Comparison of ENCODE assay signal across 13 cellular contexts in genomic region chr10:62924344-62924748, GRCh38.
DNase-seq lines count a peak whose midpoint lies in the region; ATAC-seq and TF ChIP-seq lines count a peak whose summit lies in the region.
"Had no signal": no experiment of that assay in that cellular context is flagged by ENCODE, and none has a peak within 500 bp of the region (broad histone marks: within the 10 kb centered on the region; RNA-seq: fewer than 3 reads in every experiment).

No MANE protein-coding gene starts in this region.

- H3K27me3 ChIP-seq in upper lobe of right lung = no peaks in the 10 kb centered on the region
- peaks cover 0 to 7% (median 0%) of the 10 kb centered on the region in 4 donors for H3K27me3 ChIP-seq in esophagus muscularis mucosa

- H3K4me1 ChIP-seq in upper lobe of right lung (no peaks in the 10 kb centered on the region), esophagus muscularis mucosa (peaks cover 0 to 3% (median 0%) of the 10 kb centered on the region in 4 donors)

- in situ Hi-C loops in ACHN (cut with HindIII; ENCODE audit: low pct_ligation_motif_present, low pct_unique_long_range_greater_than_20kb, low sequenced_read_pairs) = no loop called here

- 52% methylated on average over 11 of the region's 20 CpGs for WGBS in esophagus muscularis mucosa

- H3K9me3 ChIP-seq in iPS-18c (ENCODE audit: control insufficient read depth, insufficient read depth, low read length) (peaks cover 2% of the 10 kb centered on the region), upper lobe of right lung (no peaks in the 10 kb centered on the region), esophagus muscularis mucosa (no peaks in the 10 kb centered on the region)

- peak overlapping the region; percentile 45 for H3K4me3 ChIP-seq in iPS-18c (ENCODE audit: insufficient read depth, low read depth, low read length)
- no peak overlapping the region for H3K4me3 ChIP-seq in upper lobe of right lung
- H3K4me3 ChIP-seq in esophagus muscularis mucosa = no peak overlapping the region

- intact Hi-C loops in upper lobe of right lung (cut with DNase I) = no loop called here
- intact Hi-C loops in esophagus muscularis mucosa (cut with DNase I) = no loop called here

- peak; percentile 21 for ATAC-seq in upper lobe of right lung

- TF ChIP-seq CTCF in upper lobe of right lung (IDR thresholded peaks at IDR 0.05) (no peak), esophagus muscularis mucosa (IDR thresholded peaks at IDR 0.05) (no peak)

- no peak overlapping the region for H3K27ac ChIP-seq in upper lobe of right lung
- H3K27ac ChIP-seq in esophagus muscularis mucosa (replicated peaks in 1 of 4) = no peak overlapping the region
- H3K27ac ChIP-seq: C4-2B had no signal

- DNase-seq in stimulated activated CD4-positive, alpha-beta T cell treated with anti-CD3 and anti-CD28 coated beads, Interleukin-15, amount 100 ng/mL, for 24 hours = peak; percentile 32
- no peak for DNase-seq in stimulated activated CD4-positive, alpha-beta T cell treated with anti-CD3 and anti-CD28 coated beads, Interleukin-4, amount 100 ng/mL, for 24 hours
- peak; percentile 4 for DNase-seq in NCI-H460 (ENCODE audit: extremely low read depth, low read depth)
- DNase-seq in upper lobe of right lung = no peak
- no peak for DNase-seq in ACHN
- no peak for DNase-seq in anterior cingulate cortex (lab: John Stamatoyannopoulos, UW)
- no peak for DNase-seq in esophagus muscularis mucosa (ENCODE audit: extremely low spot score)
- DNase-seq: effector CD4-positive, alpha-beta T cell; GOT3; NCI-H1092; occipital lobe had no signal

- TF ChIP-seq POLR2A in esophagus muscularis mucosa (IDR thresholded peaks at IDR 0.05; ENCODE audit: low read depth) = no peak

- TF ChIP-seq EP300 in esophagus muscularis mucosa (IDR thresholded peaks at IDR 0.05) = no peak

- H3K36me3 ChIP-seq in upper lobe of right lung (no peaks in the 10 kb centered on the region), esophagus muscularis mucosa (no peaks in the 10 kb centered on the region)

Comparison
In these comparisons a context has a peak if more than half of its experiments do, and no peak if none do; other contexts are left out.
1. DNase-seq: peak in stimulated activated CD4-positive, alpha-beta T cell treated with anti-CD3 and anti-CD28 coated beads, Interleukin-15, amount 100 ng/mL, for 24 hours (single experiment) and NCI-H460 (single experiment); none in stimulated activated CD4-positive, alpha-beta T cell treated with anti-CD3 and anti-CD28 coated beads, Interleukin-4, amount 100 ng/mL, for 24 hours (single experiment), upper lobe of right lung (single experiment), ACHN (single experiment), anterior cingulate cortex (0 of 58) and esophagus muscularis mucosa (single experiment).